ENCODE assay signal across 1 cellular context in genomic region chr9:134593286-134593685, GRCh38.
TF ChIP-seq lines count a peak whose summit lies in the region.

No MANE protein-coding gene starts in this region.

TF ChIP-seq in HepG2, 621 proteins besides CTCF, POLR2A, EP300 and RAD21:
- TF ChIP-seq, protein P1, sequence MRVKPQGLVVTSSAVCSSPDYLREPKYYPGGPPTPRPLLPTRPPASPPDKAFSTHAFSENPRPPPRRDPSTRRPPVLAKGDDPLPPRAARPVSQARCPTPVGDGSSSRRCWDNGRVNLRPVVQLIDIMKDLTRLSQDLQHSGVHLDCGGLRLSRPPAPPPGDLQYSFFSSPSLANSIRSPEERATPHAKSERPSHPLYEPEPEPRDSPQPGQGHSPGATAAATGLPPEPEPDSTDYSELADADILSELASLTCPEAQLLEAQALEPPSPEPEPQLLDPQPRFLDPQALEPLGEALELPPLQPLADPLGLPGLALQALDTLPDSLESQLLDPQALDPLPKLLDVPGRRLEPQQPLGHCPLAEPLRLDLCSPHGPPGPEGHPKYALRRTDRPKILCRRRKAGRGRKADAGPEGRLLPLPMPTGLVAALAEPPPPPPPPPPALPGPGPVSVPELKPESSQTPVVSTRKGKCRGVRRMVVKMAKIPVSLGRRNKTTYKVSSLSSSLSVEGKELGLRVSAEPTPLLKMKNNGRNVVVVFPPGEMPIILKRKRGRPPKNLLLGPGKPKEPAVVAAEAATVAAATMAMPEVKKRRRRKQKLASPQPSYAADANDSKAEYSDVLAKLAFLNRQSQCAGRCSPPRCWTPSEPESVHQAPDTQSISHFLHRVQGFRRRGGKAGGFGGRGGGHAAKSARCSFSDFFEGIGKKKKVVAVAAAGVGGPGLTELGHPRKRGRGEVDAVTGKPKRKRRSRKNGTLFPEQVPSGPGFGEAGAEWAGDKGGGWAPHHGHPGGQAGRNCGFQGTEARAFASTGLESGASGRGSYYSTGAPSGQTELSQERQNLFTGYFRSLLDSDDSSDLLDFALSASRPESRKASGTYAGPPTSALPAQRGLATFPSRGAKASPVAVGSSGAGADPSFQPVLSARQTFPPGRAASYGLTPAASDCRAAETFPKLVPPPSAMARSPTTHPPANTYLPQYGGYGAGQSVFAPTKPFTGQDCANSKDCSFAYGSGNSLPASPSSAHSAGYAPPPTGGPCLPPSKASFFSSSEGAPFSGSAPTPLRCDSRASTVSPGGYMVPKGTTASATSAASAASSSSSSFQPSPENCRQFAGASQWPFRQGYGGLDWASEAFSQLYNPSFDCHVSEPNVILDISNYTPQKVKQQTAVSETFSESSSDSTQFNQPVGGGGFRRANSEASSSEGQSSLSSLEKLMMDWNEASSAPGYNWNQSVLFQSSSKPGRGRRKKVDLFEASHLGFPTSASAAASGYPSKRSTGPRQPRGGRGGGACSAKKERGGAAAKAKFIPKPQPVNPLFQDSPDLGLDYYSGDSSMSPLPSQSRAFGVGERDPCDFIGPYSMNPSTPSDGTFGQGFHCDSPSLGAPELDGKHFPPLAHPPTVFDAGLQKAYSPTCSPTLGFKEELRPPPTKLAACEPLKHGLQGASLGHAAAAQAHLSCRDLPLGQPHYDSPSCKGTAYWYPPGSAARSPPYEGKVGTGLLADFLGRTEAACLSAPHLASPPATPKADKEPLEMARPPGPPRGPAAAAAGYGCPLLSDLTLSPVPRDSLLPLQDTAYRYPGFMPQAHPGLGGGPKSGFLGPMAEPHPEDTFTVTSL (CRISPR knock-in tag; IDR thresholded peaks at IDR 0.05; ENCODE audit: borderline replicate concordance) = no peak
- TF ChIP-seq NFYB (CRISPR knock-in tag; IDR thresholded peaks at IDR 0.05) (no peak), ZNF343 (CRISPR knock-in tag; IDR thresholded peaks at IDR 0.05) (no peak), E2F2 (CRISPR knock-in tag; IDR thresholded peaks at IDR 0.05; ENCODE audit: borderline replicate concordance) (no peak), ZNF225 (CRISPR knock-in tag; IDR thresholded peaks at IDR 0.05) (no peak)
- TF ChIP-seq, protein P2, sequence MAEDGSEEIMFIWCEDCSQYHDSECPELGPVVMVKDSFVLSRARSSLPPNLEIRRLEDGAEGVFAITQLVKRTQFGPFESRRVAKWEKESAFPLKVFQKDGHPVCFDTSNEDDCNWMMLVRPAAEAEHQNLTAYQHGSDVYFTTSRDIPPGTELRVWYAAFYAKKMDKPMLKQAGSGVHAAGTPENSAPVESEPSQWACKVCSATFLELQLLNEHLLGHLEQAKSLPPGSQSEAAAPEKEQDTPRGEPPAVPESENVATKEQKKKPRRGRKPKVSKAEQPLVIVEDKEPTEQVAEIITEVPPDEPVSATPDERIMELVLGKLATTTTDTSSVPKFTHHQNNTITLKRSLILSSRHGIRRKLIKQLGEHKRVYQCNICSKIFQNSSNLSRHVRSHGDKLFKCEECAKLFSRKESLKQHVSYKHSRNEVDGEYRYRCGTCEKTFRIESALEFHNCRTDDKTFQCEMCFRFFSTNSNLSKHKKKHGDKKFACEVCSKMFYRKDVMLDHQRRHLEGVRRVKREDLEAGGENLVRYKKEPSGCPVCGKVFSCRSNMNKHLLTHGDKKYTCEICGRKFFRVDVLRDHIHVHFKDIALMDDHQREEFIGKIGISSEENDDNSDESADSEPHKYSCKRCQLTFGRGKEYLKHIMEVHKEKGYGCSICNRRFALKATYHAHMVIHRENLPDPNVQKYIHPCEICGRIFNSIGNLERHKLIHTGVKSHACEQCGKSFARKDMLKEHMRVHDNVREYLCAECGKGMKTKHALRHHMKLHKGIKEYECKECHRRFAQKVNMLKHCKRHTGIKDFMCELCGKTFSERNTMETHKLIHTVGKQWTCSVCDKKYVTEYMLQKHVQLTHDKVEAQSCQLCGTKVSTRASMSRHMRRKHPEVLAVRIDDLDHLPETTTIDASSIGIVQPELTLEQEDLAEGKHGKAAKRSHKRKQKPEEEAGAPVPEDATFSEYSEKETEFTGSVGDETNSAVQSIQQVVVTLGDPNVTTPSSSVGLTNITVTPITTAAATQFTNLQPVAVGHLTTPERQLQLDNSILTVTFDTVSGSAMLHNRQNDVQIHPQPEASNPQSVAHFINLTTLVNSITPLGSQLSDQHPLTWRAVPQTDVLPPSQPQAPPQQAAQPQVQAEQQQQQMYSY (CRISPR knock-in tag; IDR thresholded peaks at IDR 0.05) = no peak
TF ChIP-seq in HepG2: peak in this region for 0.
